ENCODE assay signal across 21 cellular contexts in the genomic region with DNA sequence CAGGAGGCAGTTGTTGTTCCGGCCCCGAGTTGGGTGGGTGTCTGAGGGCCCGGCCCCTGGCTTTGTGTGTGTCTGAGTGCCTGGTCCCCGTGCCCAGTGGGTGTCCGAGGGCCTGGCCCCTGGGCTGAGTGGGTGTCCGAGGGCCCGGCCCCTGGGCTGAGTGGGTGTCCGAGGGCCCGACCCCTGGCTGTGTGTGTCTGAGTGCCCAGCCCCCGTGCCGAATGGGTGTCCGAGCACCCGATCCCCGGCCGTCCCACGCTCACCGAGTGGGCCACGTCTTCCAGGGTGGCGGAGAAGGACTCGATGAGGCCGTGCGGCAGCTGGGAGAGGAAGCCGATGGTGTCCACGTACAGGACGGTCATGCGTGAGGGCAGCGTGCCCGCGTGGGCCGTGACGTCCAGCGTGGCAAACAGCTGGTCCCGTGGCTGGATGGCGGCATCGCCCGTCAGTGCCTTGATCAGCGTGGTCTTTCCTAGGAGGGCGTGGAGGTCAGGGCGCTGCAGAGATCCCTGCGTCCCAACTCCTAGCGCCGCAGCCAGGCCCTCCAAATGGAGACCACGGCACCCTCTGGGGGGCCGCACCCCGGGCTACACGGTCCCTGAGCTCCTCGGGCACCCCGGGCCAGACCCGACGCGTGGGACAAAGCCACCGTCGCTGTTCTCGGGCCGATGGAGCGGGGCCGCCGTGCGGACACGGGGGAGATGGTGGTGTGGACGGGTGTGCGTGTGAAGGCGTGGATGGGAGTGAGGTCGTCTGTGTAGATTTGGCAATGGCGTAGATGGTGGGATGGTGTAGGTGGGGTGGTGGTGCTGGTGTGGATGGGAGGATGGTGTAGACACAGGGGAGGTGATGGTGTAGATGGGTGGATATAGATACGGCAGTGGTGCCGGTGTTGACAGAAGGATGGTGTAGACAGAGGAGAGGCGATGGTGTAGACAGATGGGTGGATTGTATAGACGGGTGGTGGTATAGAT. TPM values are rescaled to one million over a fixed set of nuclear protein-coding genes. Genes with fewer than 3 reads are reported as not detected.
DNase-seq lines count a peak whose midpoint lies in the region; ATAC-seq and TF ChIP-seq lines count a peak whose summit lies in the region.
"Had no signal": no experiment of that assay in that cellular context is flagged by ENCODE, and none has a peak within 500 bp of the region (broad histone marks: within the 10 kb centered on the region; RNA-seq: fewer than 3 reads in every experiment).

No MANE protein-coding gene starts in this region.

- H3K36me3 Mint-ChIP-seq in natural killer cell: no peaks in the 10 kb centered on the region

- no peaks in the 10 kb centered on the region for H3K9me3 Mint-ChIP-seq in natural killer cell
- H3K9me3 Mint-ChIP-seq: activated CD8-positive, alpha-beta T cell treated with anti-CD3 and anti-CD28 coated beads for 36 hours; brain; WTC11 had no signal

- DNase-seq in Right ventricle myocardium inferior (ENCODE audit: missing footprints): peak; percentile 5
- DNase-seq in left ventricle myocardium inferior: no peak
- DNase-seq in epidermal melanocyte (ENCODE audit: insufficient read length, low spot score): peak; percentile 14
- no peak for DNase-seq in natural killer cell
- peak; percentile 18 to 59 for DNase-seq in tibial artery
- no peak for DNase-seq in HK-2 (ENCODE audit: unreplicated experiment)
- no peak for DNase-seq in NCI-H1694 treated with DMSO at 0.1 percent for 48 hours (lab: John Stamatoyannopoulos, UW)
- DNase-seq: activated CD8-positive, alpha-beta T cell treated with anti-CD3 and anti-CD28 coated beads for 36 hours; activated T-cell treated with anti-CD3 and anti-CD28 coated beads, Interleukin-2, amount 50 U/mL, for 48 hours; dermis blood vessel endothelial cell; NCI-H146; NCI-H2171 treated with DMSO at 0.1 percent for 48 hours; NCI-H69; OCI-M1; SIG-M5; stimulated activated CD4-positive, alpha-beta T cell treated with anti-CD3 and anti-CD28 coated beads, Interleukin-4, amount 100 ng/mL, for 1 hour; substantia nigra had no signal

- H3K27ac ChIP-seq in left ventricle myocardium inferior (replicated peaks) (no peak overlapping the region), tibial artery (no peak overlapping the region)
- H3K27ac ChIP-seq: BLaER1 treated with 17β-estradiol and CSF1 and Interleukin-3, amounts not matched to agents 10 nM and 100 nM had no signal

- no peak overlapping the region for H3K4me3 Mint-ChIP-seq in natural killer cell
- H3K4me3 Mint-ChIP-seq: activated CD8-positive, alpha-beta T cell treated with anti-CD3 and anti-CD28 coated beads for 36 hours; WTC11 had no signal

- H3K9me3 ChIP-seq in left ventricle myocardium inferior (replicated peaks): no peaks in the 10 kb centered on the region
- no peaks in the 10 kb centered on the region for H3K9me3 ChIP-seq in tibial artery
- H3K9me3 ChIP-seq: BLaER1 treated with 17β-estradiol and CSF1 and Interleukin-3, amounts not matched to agents 10 nM and 100 nM had no signal

- H3K4me1 Mint-ChIP-seq in natural killer cell: peaks cover 0 to 12% of the 10 kb centered on the region in 2 donors
- H3K4me1 Mint-ChIP-seq: brain, WTC11 had no signal

- peaks cover 2% of the 10 kb centered on the region for H3K4me1 ChIP-seq in left ventricle myocardium inferior
- peaks cover 0 to 3% (median 0%) of the 10 kb centered on the region in 4 donors for H3K4me1 ChIP-seq in tibial artery

- ATAC-seq in Right ventricle myocardium inferior (no peak), natural killer cell (peak in 2 of 3 donors; percentile 10 to 11), HG02885 (IDR thresholded peaks at IDR 0.05; ENCODE audit: poor library complexity, unreplicated experiment) (no peak)
- ATAC-seq: activated CD8-positive, alpha-beta T cell treated with anti-CD3 and anti-CD28 coated beads for 36 hours; WTC11 had no signal

- intact Hi-C loops in Right ventricle myocardium inferior (cut with DNase I): no loop called here
- intact Hi-C loops in left ventricle myocardium inferior (cut with micrococcal nuclease): no loop called here
- intact Hi-C loops in natural killer cell (cut with micrococcal nuclease): no loop called here
- intact Hi-C loops in tibial artery (cut with DNase I; ENCODE audit: low total_unique reads): loop anchor here (10.0 kb wide), 1 partner anchor 1083 kb away; the partner anchor contains the start of gene SLC25A6

- no peak overlapping the region for H3K4me3 ChIP-seq in left ventricle myocardium inferior
- H3K4me3 ChIP-seq in tibial artery: no peak overlapping the region
- H3K4me3 ChIP-seq: BLaER1 treated with 17β-estradiol and CSF1 and Interleukin-3, amounts not matched to agents 10 nM and 100 nM had no signal

- H3K27me3 ChIP-seq in left ventricle myocardium inferior (ENCODE audit: low read depth) (no peaks in the 10 kb centered on the region), tibial artery (no peaks in the 10 kb centered on the region)
- H3K27me3 ChIP-seq: BLaER1 treated with 17β-estradiol and CSF1 and Interleukin-3, amounts not matched to agents 10 nM and 100 nM had no signal

- no peak for TF ChIP-seq CTCF in left ventricle myocardium inferior (IDR thresholded peaks at IDR 0.05; ENCODE audit: borderline replicate concordance)
- no peak for TF ChIP-seq CTCF in natural killer cell (IDR thresholded peaks at IDR 0.05)
- TF ChIP-seq CTCF in tibial artery (IDR thresholded peaks at IDR 0.05): no peak

- H3K27ac Mint-ChIP-seq in natural killer cell: peak overlapping the region in 1 of 2 donors; percentile 65
- H3K27ac Mint-ChIP-seq: activated CD8-positive, alpha-beta T cell treated with anti-CD3 and anti-CD28 coated beads for 36 hours; brain; WTC11 had no signal

- H3K27me3 Mint-ChIP-seq in natural killer cell (ENCODE audit: low read depth in 2 of 2): no peaks in the 10 kb centered on the region
- H3K27me3 Mint-ChIP-seq: activated CD8-positive, alpha-beta T cell treated with anti-CD3 and anti-CD28 coated beads for 36 hours; brain had no signal

- H3K36me3 ChIP-seq in left ventricle myocardium inferior: peaks cover 80% of the 10 kb centered on the region
- peaks cover 65 to 91% (median 79%) of the 10 kb centered on the region in 3 donors for H3K36me3 ChIP-seq in tibial artery

RNA-seq across cellular contexts. Expression of gene GTPBP6, which starts 7.2 kb away (rescaled TPM):
- 51.4 TPM for total RNA-seq in Right ventricle myocardium inferior
- total RNA-seq in left ventricle myocardium inferior: 51.1 TPM
- 10 to 100 TPM; 46.9 to 62.8 (median 49.8) TPM for total RNA-seq in natural killer cell

RNA-seq across cellular contexts. Expression of gene PLCXD1, which starts 30.3 kb away (rescaled TPM):
- total RNA-seq in Right ventricle myocardium inferior (6.1 TPM), left ventricle myocardium inferior (4.0 TPM), natural killer cell (10 to 100 TPM; 16.3 to 20.9 (median 16.6) TPM)

Comparison
In these comparisons a context has a peak if more than half of its experiments do, and no peak if none do; other contexts are left out.
1. DNase-seq: peak in Right ventricle myocardium inferior (single experiment), epidermal melanocyte (single experiment) and tibial artery (2 of 2); none in left ventricle myocardium inferior (single experiment), natural killer cell (single experiment), HK-2 (single experiment) and NCI-H1694 treated with DMSO at 0.1 percent for 48 hours (single experiment).
2. ATAC-seq: peak in natural killer cell (2 of 3); none in Right ventricle myocardium inferior (single experiment) and HG02885 (single experiment).